Comparison of ENCODE assay signal across 32 cellular contexts in the genomic region with DNA sequence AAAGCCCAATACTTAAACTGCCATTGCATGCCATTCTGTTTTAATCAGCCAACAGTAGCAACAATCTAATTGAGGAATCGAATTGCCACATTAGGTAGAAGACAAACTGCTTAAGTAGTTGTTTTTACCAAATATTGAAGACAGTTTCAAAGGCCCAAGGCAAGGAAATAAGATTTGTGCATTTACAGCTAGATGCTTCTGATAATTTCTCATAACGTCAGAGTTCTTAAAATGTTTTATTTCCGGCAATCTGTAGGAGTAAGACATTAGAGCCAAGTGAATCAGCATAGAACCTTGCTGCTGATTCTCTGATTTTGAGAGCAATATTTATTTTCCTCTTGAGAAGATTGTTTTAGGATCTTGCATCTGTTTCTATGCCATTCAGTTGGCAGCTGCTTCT.
"Had no signal": no experiment of that assay in that cellular context is flagged by ENCODE, and none has a peak within 500 bp of the region (broad histone marks: within the 10 kb centered on the region; RNA-seq: fewer than 3 reads in every experiment).

No MANE protein-coding gene starts in this region.

- H3K27ac Mint-ChIP-seq: activated B cell treated with CpG ODN at 0.5 μM for 24 hours; activated CD4-positive, alpha-beta memory T cell treated with anti-CD3 and anti-CD28 coated beads for 36 hours; activated naive CD4-positive, alpha-beta T cell treated with anti-CD3 and anti-CD28 coated beads for 36 hours; activated naive CD4-positive, alpha-beta T cell treated with anti-CD3 and anti-CD28 coated beads, Interleukin-2, amount 50 U/mL, for 72 hours; activated T-helper 1 cell treated with anti-CD3 and anti-CD28 coated beads, Interleukin-12 subunit alpha, Interleukin-12 subunit beta, Interleukin-2, Interleukin-4 antibody, amounts not matched to agents 30 ng/mL and 10 ng/mL and 1 ng/mL, durations not matched to agents 14 hours and 24 hours and 36 hours had no signal

- H3K4me2 ChIP-seq: PC-9 had no signal

- H3K27me3 Mint-ChIP-seq: activated B cell treated with CpG ODN at 0.5 μM for 24 hours; activated CD4-positive, alpha-beta memory T cell treated with anti-CD3 and anti-CD28 coated beads for 36 hours had no signal

- H3K4me3 ChIP-seq: adrenal gland, K562, PC-9 had no signal

- DNase-seq: activated B cell treated with CpG ODN at 0.5 μM for 24 hours; activated CD4-positive, alpha-beta memory T cell treated with anti-CD3 and anti-CD28 coated beads for 36 hours; activated CD4-positive, alpha-beta T cell treated with anti-CD3 and anti-CD28 coated beads for 4 hours; activated CD4-positive, alpha-beta T cell treated with anti-CD3 and anti-CD28 coated beads, Interleukin-2, amount 50 U/mL, for 1 hour; activated CD4-positive, CD25-positive, alpha-beta regulatory T cell treated with anti-CD3 and anti-CD28 coated beads, Interleukin-2, amount 50 U/mL, for 72 hours; activated CD8-positive, alpha-beta memory T cell treated with anti-CD3 and anti-CD28 coated beads, Interleukin-2, amount 50 U/mL, for 4 hours; activated gamma-delta T cell treated with Interleukin-2 at 50 U/mL for 16 hours; activated naive CD4-positive, alpha-beta T cell treated with anti-CD3 and anti-CD28 coated beads for 36 hours; activated T-cell treated with anti-CD3 and anti-CD28 coated beads for 4 hours; activated T-cell treated with anti-CD3 and anti-CD28 coated beads, Interleukin-2, amount 50 U/mL, for 4 hours; adrenal gland; brain microvascular endothelial cell; central memory CD4-positive, alpha-beta T cell; NCI-H1092 treated with DMSO at 0.1 percent for 48 hours; NCI-H1417; NCI-H1694; NCI-H2029; NCI-H226; NCI-H446 treated with DMSO at 0.1 percent for 48 hours; NCI-H524 treated with DMSO at 0.1 percent for 48 hours; PC-9; SIG-M5; SW 1271; T-helper 1 cell; T-helper 2 cell; T-helper 9 cell had no signal

- H3K36me3 ChIP-seq: adrenal gland, brain microvascular endothelial cell had no signal

- H3K9me3 Mint-ChIP-seq: activated B cell treated with CpG ODN at 0.5 μM for 24 hours; activated CD4-positive, alpha-beta memory T cell treated with anti-CD3 and anti-CD28 coated beads for 36 hours; activated naive CD4-positive, alpha-beta T cell treated with anti-CD3 and anti-CD28 coated beads for 36 hours; activated naive CD4-positive, alpha-beta T cell treated with anti-CD3 and anti-CD28 coated beads, Interleukin-2, amount 50 U/mL, for 72 hours; activated T-cell treated with anti-CD3 and anti-CD28 coated beads, Interleukin-2, amount 50 U/mL, for 4 hours; activated T-helper 1 cell treated with anti-CD3 and anti-CD28 coated beads, Interleukin-12 subunit alpha, Interleukin-12 subunit beta, Interleukin-2, Interleukin-4 antibody, amounts not matched to agents 30 ng/mL and 10 ng/mL and 1 ng/mL, durations not matched to agents 14 hours and 24 hours and 36 hours had no signal

- H3K36me3 Mint-ChIP-seq: activated CD4-positive, alpha-beta memory T cell treated with anti-CD3 and anti-CD28 coated beads for 36 hours; activated naive CD4-positive, alpha-beta T cell treated with anti-CD3 and anti-CD28 coated beads, Interleukin-2, amount 50 U/mL, for 72 hours had no signal

- H3K4me3 Mint-ChIP-seq: activated B cell treated with CpG ODN at 0.5 μM for 24 hours; activated CD4-positive, alpha-beta memory T cell treated with anti-CD3 and anti-CD28 coated beads for 36 hours; activated naive CD4-positive, alpha-beta T cell treated with anti-CD3 and anti-CD28 coated beads for 36 hours; activated T-cell treated with anti-CD3 and anti-CD28 coated beads, Interleukin-2, amount 50 U/mL, for 4 hours; activated T-helper 1 cell treated with anti-CD3 and anti-CD28 coated beads, Interleukin-12 subunit alpha, Interleukin-12 subunit beta, Interleukin-2, Interleukin-4 antibody, amounts not matched to agents 30 ng/mL and 10 ng/mL and 1 ng/mL, durations not matched to agents 14 hours and 24 hours and 36 hours had no signal

- H3K27ac ChIP-seq: adrenal gland, brain microvascular endothelial cell, PC-9, RWPE1, VCaP had no signal

- H3K4me1 ChIP-seq: adrenal gland had no signal

- H2AFZ ChIP-seq: PC-9 had no signal

- H3K4me1 Mint-ChIP-seq: activated B cell treated with CpG ODN at 0.5 μM for 24 hours had no signal

- H3K27me3 ChIP-seq: brain microvascular endothelial cell had no signal

- ATAC-seq: activated naive CD4-positive, alpha-beta T cell treated with anti-CD3 and anti-CD28 coated beads, Interleukin-2, amount 50 U/mL, for 72 hours; activated T-cell treated with anti-CD3 and anti-CD28 coated beads, Interleukin-2, amount 50 U/mL, for 4 hours; K562; Right ventricle myocardium inferior had no signal
